Comparison of ENCODE assay signal across 1 cellular context in the genomic region with DNA sequence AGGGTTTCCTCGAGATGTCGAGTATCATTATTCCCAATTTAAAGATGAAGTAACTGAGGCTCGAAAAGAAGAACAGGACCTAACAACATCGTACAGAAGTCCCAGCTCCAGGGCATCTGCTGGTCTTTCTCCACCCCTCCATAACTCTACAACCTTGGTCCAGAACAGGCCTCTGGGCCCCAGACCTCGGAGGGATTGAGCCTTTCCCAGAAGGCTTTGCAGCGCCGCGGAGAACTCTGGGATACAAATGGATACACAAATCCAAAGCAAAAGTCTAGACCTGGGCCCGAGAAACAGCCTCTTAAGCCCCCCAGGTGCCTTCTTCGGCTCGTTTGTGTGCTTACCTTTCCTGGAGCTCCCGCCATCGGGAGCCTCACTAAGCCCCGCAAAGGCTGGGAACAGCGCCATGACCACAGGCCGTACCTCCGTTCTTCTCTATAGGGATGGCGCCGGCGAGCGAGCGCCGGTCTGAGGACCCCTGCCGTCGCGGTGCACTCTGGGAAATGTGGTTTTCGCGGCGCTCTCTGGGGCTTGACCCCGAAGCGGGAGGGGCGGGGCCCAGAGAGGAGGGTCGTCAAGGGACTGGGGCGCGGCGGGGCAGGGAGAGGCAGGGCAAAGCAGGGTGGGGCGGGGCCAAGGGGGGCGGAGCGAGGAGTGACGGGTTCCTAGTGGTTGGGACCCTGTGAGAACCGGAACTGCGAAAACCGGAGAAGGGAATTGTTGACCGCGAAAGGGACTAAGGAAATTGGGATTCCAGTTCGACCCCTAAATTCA.
TF ChIP-seq lines count a peak whose summit lies in the region.

A gene with protein sequence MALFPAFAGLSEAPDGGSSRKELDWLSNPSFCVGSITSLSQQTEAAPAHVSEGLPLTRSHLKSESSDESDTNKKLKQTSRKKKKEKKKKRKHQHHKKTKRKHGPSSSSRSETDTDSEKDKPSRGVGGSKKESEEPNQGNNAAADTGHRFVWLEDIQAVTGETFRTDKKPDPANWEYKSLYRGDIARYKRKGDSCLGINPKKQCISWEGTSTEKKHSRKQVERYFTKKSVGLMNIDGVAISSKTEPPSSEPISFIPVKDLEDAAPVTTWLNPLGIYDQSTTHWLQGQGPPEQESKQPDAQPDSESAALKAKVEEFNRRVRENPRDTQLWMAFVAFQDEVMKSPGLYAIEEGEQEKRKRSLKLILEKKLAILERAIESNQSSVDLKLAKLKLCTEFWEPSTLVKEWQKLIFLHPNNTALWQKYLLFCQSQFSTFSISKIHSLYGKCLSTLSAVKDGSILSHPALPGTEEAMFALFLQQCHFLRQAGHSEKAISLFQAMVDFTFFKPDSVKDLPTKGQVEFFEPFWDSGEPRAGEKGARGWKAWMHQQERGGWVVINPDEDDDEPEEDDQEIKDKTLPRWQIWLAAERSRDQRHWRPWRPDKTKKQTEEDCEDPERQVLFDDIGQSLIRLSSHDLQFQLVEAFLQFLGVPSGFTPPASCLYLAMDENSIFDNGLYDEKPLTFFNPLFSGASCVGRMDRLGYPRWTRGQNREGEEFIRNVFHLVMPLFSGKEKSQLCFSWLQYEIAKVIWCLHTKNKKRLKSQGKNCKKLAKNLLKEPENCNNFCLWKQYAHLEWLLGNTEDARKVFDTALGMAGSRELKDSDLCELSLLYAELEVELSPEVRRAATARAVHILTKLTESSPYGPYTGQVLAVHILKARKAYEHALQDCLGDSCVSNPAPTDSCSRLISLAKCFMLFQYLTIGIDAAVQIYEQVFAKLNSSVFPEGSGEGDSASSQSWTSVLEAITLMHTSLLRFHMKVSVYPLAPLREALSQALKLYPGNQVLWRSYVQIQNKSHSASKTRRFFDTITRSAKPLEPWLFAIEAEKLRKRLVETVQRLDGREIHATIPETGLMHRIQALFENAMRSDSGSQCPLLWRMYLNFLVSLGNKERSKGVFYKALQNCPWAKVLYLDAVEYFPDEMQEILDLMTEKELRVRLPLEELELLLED (minus strand): TSS at position 445 of the 774 bp plus-strand sequence. CDS start 37 bp downstream, at position 408.

TF ChIP-seq in HEK293, 187 proteins besides CTCF, POLR2A, EP300 and RAD21 (continued from another document and continues in another):
- TF ChIP-seq ZNF529 (tag by site-specific recombination; IDR thresholded peaks at IDR 0.05; ENCODE audit: insufficient replicate concordance): no peak
- TF ChIP-seq ZNF48 (tag by site-specific recombination; IDR thresholded peaks at IDR 0.05): no peak
- no peak for TF ChIP-seq MZF1 (tag by site-specific recombination; IDR thresholded peaks at IDR 0.05; ENCODE audit: borderline replicate concordance)
- peak; percentile 62 for TF ChIP-seq IKZF3 (tag by site-specific recombination; IDR thresholded peaks at IDR 0.05)
- TF ChIP-seq, protein P1, sequence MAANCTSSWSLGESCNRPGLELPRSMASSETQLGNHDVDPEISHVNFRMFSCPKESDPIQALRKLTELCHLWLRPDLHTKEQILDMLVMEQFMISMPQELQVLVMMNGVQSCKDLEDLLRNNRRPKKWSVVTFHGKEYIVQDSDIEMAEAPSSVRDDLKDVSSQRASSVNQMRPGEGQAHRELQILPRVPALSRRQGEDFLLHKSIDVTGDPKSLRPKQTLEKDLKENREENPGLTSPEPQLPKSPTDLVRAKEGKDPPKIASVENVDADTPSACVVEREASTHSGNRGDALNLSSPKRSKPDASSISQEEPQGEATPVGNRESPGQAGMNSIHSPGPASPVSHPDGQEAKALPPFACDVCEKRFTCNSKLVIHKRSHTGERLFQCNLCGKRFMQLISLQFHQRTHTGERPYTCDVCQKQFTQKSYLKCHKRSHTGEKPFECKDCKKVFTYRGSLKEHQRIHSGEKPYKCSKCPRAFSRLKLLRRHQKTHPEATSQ (tag by site-specific recombination; IDR thresholded peaks at IDR 0.05): no peak
- no peak for TF ChIP-seq ZSCAN16 (tag by site-specific recombination; IDR thresholded peaks at IDR 0.05)
- no peak for TF ChIP-seq TCF7L2 (IDR thresholded peaks at IDR 0.05; ENCODE audit: borderline replicate concordance, low read depth, low read length)
- TF ChIP-seq ZNF274 (IDR thresholded peaks at IDR 0.05; ENCODE audit: low read length): no peak
- TF ChIP-seq ZNF274 (tag by site-specific recombination; IDR thresholded peaks at IDR 0.05; ENCODE audit: borderline replicate concordance): no peak
- no peak for TF ChIP-seq ZNF391 (tag by site-specific recombination; IDR thresholded peaks at IDR 0.05; ENCODE audit: borderline replicate concordance, low read depth)
- no peak for TF ChIP-seq KLF16 (tag by site-specific recombination; IDR thresholded peaks at IDR 0.05)
- peak; percentile 32; the same call in 1 of the 2 replicates for TF ChIP-seq ZNF843 (tag by site-specific recombination; IDR thresholded peaks at IDR 0.05)
- TF ChIP-seq, protein P2, sequence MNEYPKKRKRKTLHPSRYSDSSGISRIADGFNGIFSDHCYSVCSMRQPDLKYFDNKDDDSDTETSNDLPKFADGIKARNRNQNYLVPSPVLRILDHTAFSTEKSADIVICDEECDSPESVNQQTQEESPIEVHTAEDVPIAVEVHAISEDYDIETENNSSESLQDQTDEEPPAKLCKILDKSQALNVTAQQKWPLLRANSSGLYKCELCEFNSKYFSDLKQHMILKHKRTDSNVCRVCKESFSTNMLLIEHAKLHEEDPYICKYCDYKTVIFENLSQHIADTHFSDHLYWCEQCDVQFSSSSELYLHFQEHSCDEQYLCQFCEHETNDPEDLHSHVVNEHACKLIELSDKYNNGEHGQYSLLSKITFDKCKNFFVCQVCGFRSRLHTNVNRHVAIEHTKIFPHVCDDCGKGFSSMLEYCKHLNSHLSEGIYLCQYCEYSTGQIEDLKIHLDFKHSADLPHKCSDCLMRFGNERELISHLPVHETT (tag by site-specific recombination; IDR thresholded peaks at IDR 0.05): peak; percentile 50; the same call in 1 of the 2 replicates
- TF ChIP-seq ZNF600 (tag by site-specific recombination; IDR thresholded peaks at IDR 0.05): peak; percentile 97
- no peak for TF ChIP-seq ZNF133 (tag by site-specific recombination; IDR thresholded peaks at IDR 0.05)
- TF ChIP-seq, protein P3, sequence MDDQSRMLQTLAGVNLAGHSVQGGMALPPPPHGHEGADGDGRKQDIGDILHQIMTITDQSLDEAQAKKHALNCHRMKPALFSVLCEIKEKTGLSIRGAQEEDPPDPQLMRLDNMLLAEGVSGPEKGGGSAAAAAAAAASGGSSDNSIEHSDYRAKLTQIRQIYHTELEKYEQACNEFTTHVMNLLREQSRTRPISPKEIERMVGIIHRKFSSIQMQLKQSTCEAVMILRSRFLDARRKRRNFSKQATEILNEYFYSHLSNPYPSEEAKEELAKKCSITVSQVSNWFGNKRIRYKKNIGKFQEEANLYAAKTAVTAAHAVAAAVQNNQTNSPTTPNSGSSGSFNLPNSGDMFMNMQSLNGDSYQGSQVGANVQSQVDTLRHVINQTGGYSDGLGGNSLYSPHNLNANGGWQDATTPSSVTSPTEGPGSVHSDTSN (CRISPR knock-in tag; IDR thresholded peaks at IDR 0.05): no peak
- TF ChIP-seq ZNF292 (tag by site-specific recombination; IDR thresholded peaks at IDR 0.05; ENCODE audit: borderline replicate concordance, low read depth): no peak
- TF ChIP-seq ZNF626 (tag by site-specific recombination; IDR thresholded peaks at IDR 0.05): no peak
- TF ChIP-seq EGR2 (tag by site-specific recombination; IDR thresholded peaks at IDR 0.05; ENCODE audit: low read depth): no peak
- TF ChIP-seq, protein P4, sequence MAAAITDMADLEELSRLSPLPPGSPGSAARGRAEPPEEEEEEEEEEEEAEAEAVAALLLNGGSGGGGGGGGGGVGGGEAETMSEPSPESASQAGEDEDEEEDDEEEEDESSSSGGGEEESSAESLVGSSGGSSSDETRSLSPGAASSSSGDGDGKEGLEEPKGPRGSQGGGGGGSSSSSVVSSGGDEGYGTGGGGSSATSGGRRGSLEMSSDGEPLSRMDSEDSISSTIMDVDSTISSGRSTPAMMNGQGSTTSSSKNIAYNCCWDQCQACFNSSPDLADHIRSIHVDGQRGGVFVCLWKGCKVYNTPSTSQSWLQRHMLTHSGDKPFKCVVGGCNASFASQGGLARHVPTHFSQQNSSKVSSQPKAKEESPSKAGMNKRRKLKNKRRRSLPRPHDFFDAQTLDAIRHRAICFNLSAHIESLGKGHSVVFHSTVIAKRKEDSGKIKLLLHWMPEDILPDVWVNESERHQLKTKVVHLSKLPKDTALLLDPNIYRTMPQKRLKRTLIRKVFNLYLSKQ (tag by site-specific recombination; IDR thresholded peaks at IDR 0.05; ENCODE audit: borderline replicate concordance): no peak
- TF ChIP-seq, protein P5, sequence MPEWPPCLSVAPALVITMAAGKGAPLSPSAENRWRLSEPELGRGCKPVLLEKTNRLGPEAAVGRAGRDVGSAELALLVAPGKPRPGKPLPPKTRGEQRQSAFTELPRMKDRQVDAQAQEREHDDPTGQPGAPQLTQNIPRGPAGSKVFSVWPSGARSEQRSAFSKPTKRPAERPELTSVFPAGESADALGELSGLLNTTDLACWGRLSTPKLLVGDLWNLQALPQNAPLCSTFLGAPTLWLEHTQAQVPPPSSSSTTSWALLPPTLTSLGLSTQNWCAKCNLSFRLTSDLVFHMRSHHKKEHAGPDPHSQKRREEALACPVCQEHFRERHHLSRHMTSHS (tag by site-specific recombination; IDR thresholded peaks at IDR 0.05): no peak
- no peak for TF ChIP-seq ZNF416 (tag by site-specific recombination; IDR thresholded peaks at IDR 0.05)
- no peak for TF ChIP-seq MEIS1 (CRISPR knock-in tag; IDR thresholded peaks at IDR 0.05; ENCODE audit: borderline replicate concordance)
- no peak for TF ChIP-seq ZNF202 (tag by site-specific recombination; IDR thresholded peaks at IDR 0.05; ENCODE audit: borderline replicate concordance)
- TF ChIP-seq ZNF266 (tag by site-specific recombination; IDR thresholded peaks at IDR 0.05; ENCODE audit: low read depth): no peak
- no peak for TF ChIP-seq ZNF510 (tag by site-specific recombination; IDR thresholded peaks at IDR 0.05; ENCODE audit: insufficient replicate concordance)
- peak; percentile 20; the same call in 1 of the 2 replicates for TF ChIP-seq ZNF121 (tag by site-specific recombination; IDR thresholded peaks at IDR 0.05)
- TF ChIP-seq, protein P6, sequence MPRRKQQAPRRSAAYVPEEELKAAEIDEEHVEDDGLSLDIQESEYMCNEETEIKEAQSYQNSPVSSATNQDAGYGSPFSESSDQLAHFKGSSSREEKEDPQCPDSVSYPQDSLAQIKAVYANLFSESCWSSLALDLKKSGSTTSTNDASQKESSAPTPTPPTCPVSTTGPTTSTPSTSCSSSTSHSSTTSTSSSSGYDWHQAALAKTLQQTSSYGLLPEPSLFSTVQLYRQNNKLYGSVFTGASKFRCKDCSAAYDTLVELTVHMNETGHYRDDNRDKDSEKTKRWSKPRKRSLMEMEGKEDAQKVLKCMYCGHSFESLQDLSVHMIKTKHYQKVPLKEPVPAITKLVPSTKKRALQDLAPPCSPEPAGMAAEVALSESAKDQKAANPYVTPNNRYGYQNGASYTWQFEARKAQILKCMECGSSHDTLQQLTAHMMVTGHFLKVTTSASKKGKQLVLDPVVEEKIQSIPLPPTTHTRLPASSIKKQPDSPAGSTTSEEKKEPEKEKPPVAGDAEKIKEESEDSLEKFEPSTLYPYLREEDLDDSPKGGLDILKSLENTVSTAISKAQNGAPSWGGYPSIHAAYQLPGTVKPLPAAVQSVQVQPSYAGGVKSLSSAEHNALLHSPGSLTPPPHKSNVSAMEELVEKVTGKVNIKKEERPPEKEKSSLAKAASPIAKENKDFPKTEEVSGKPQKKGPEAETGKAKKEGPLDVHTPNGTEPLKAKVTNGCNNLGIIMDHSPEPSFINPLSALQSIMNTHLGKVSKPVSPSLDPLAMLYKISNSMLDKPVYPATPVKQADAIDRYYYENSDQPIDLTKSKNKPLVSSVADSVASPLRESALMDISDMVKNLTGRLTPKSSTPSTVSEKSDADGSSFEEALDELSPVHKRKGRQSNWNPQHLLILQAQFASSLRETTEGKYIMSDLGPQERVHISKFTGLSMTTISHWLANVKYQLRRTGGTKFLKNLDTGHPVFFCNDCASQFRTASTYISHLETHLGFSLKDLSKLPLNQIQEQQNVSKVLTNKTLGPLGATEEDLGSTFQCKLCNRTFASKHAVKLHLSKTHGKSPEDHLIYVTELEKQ (tag by site-specific recombination; IDR thresholded peaks at IDR 0.05; ENCODE audit: borderline replicate concordance): no peak
- TF ChIP-seq, protein P7, sequence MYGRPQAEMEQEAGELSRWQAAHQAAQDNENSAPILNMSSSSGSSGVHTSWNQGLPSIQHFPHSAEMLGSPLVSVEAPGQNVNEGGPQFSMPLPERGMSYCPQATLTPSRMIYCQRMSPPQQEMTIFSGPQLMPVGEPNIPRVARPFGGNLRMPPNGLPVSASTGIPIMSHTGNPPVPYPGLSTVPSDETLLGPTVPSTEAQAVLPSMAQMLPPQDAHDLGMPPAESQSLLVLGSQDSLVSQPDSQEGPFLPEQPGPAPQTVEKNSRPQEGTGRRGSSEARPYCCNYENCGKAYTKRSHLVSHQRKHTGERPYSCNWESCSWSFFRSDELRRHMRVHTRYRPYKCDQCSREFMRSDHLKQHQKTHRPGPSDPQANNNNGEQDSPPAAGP (tag by site-specific recombination; IDR thresholded peaks at IDR 0.05): peak; percentile 16; the same call in 1 of the 2 replicates
- no peak for TF ChIP-seq ZNF23 (tag by site-specific recombination; IDR thresholded peaks at IDR 0.05; ENCODE audit: borderline replicate concordance)
- TF ChIP-seq ZNF423 (tag by site-specific recombination; IDR thresholded peaks at IDR 0.05): no peak
- no peak for TF ChIP-seq ZNF664 (tag by site-specific recombination; IDR thresholded peaks at IDR 0.05)
- TF ChIP-seq ZNF544 (tag by site-specific recombination; IDR thresholded peaks at IDR 0.05): no peak
- peak; percentile 62 for TF ChIP-seq ZBTB20 (tag by site-specific recombination; IDR thresholded peaks at IDR 0.05)
- TF ChIP-seq, protein P8, sequence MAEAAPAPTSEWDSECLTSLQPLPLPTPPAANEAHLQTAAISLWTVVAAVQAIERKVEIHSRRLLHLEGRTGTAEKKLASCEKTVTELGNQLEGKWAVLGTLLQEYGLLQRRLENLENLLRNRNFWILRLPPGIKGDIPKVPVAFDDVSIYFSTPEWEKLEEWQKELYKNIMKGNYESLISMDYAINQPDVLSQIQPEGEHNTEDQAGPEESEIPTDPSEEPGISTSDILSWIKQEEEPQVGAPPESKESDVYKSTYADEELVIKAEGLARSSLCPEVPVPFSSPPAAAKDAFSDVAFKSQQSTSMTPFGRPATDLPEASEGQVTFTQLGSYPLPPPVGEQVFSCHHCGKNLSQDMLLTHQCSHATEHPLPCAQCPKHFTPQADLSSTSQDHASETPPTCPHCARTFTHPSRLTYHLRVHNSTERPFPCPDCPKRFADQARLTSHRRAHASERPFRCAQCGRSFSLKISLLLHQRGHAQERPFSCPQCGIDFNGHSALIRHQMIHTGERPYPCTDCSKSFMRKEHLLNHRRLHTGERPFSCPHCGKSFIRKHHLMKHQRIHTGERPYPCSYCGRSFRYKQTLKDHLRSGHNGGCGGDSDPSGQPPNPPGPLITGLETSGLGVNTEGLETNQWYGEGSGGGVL (tag by site-specific recombination; IDR thresholded peaks at IDR 0.05): no peak
- TF ChIP-seq ZNF155 (tag by site-specific recombination; IDR thresholded peaks at IDR 0.05): no peak
- no peak for TF ChIP-seq ZNF16 (tag by site-specific recombination; IDR thresholded peaks at IDR 0.05; ENCODE audit: low read depth)
- TF ChIP-seq ZSCAN23 (tag by site-specific recombination; IDR thresholded peaks at IDR 0.05): no peak
- no peak for TF ChIP-seq HOXA7 (CRISPR knock-in tag; IDR thresholded peaks at IDR 0.05; ENCODE audit: borderline replicate concordance)
